ENCODE assay signal across 10 cellular contexts in the genomic region with DNA sequence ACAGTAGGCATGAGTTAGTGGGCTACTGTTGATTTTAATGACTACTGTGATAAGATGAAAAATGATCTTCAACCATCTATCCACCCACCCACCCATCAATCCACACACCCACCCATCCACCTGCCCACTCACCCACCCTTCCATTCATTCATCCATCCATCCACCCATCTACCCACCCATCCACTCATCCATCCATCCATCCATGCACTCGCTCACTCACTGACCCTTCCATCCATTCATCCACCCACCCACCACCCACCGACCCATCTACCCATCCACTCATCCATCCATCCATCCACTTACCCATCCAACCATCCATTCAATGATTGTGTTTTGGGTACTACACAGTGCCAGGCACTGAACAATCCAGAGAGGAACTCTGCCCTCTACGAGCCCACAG. TPM values are rescaled to one million over a fixed set of nuclear protein-coding genes. Genes with fewer than 3 reads are reported as not detected.
"Had no signal": no experiment of that assay in that cellular context is flagged by ENCODE, and none has a peak within 500 bp of the region (broad histone marks: within the 10 kb centered on the region; RNA-seq: fewer than 3 reads in every experiment).

No MANE protein-coding gene starts in this region.

- H3K4me1 ChIP-seq: HAP-1 had no signal

- H3K36me3 ChIP-seq: HAP-1 had no signal

- DNase-seq: GM23248, GOT3, H7, IMR-90, KG1 had no signal

- ATAC-seq: HCT116, K562 had no signal

- H3K27ac ChIP-seq: GM23248 had no signal

- FAIRE-seq: HTR-8/SVneo had no signal

- H3K4me3 ChIP-seq: GM23248, HAP-1, K562 had no signal

- H3K9me3 ChIP-seq: HAP-1 had no signal

RNA-seq across cellular contexts. Expression of gene ATP2B2, which starts 51.6 kb away (rescaled TPM):
- total RNA-seq: GM23248, HT-29, K562 had no signal
